ENCODE assay signal across 8 cellular contexts in the genomic region with DNA sequence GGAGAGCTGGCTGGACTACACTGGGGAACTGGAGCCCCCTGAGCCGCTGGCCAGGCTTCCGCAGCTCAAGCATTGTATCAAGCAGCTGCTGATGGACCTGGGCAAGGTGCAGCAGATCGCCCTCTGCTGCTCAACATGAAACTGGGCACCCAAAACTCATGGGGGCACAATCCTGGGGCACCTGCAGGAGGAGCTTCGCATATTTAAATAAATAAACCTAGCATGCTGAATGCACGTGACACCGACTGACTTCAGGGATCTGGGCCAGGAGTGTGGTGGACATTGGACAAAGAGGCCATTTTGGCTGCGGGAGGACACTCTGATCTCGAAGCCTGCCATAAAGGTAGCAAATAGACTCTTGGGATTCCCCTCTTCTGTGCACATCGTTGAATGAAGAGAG. TPM values are rescaled to one million over a fixed set of nuclear protein-coding genes. Genes with fewer than 3 reads are reported as not detected.
DNase-seq lines count a peak whose midpoint lies in the region; ATAC-seq and TF ChIP-seq lines count a peak whose summit lies in the region.

No MANE protein-coding gene starts in this region.

- no peak overlapping the region for H3K27ac ChIP-seq in C4-2B
- no peak overlapping the region for H3K27ac ChIP-seq in SJCRH30

- peak; percentile 49 for DNase-seq in H4 (ENCODE audit: low spot score)
- DNase-seq in SJCRH30 = peak; percentile 51 to 58
- no peak for DNase-seq in epithelial cell of proximal tubule (ENCODE audit: low read depth)
- peak; percentile 29 for DNase-seq in stimulated activated naive CD8-positive, alpha-beta T cell treated with anti-CD3 and anti-CD28 coated beads, Interleukin-15, Interleukin-2, amounts not matched to agents 100 U/mL and 50 U/mL, for 24 hours
- DNase-seq in activated T-helper 2 cell treated with anti-CD3 and anti-CD28 coated beads, Interferon-gamma antibody, Interleukin-2, Interleukin-4, amounts not matched to agents 10 μg/mL and 5 μg/mL and 100 μg/mL, durations not matched to agents 14 hours and 24 hours and 36 hours (ENCODE audit: low spot score) = no peak

- H3K27me3 ChIP-seq in SJCRH30 = no peaks in the 10 kb centered on the region

- H3K9me3 ChIP-seq in SJCRH30 (replicated peaks) = no peaks in the 10 kb centered on the region

- H3K4me3 ChIP-seq in SJCRH30 (no peak overlapping the region), epithelial cell of proximal tubule (ENCODE audit: low read depth, low read length) (no peak overlapping the region)

- H3K36me3 ChIP-seq in SJCRH30 = peaks cover 6% of the 10 kb centered on the region; the same call in 1 of the 2 replicates

- H3K4me3 Mint-ChIP-seq in activated T-helper 2 cell treated with anti-CD3 and anti-CD28 coated beads, Interferon-gamma antibody, Interleukin-2, Interleukin-4, amounts not matched to agents 10 μg/mL and 5 μg/mL and 100 μg/mL, durations not matched to agents 14 hours and 24 hours and 36 hours (ENCODE audit: low read depth) = no peak overlapping the region

- peaks cover 36% of the 10 kb centered on the region for H3K36me3 Mint-ChIP-seq in activated T-helper 2 cell treated with anti-CD3 and anti-CD28 coated beads, Interferon-gamma antibody, Interleukin-2, Interleukin-4, amounts not matched to agents 10 μg/mL and 5 μg/mL and 100 μg/mL, durations not matched to agents 14 hours and 24 hours and 36 hours (ENCODE audit: low read depth)

- no peaks in the 10 kb centered on the region for H3K9me3 Mint-ChIP-seq in activated T-helper 2 cell treated with anti-CD3 and anti-CD28 coated beads, Interferon-gamma antibody, Interleukin-2, Interleukin-4, amounts not matched to agents 10 μg/mL and 5 μg/mL and 100 μg/mL, durations not matched to agents 14 hours and 24 hours and 36 hours

- no peaks in the 10 kb centered on the region for H3K27me3 Mint-ChIP-seq in activated T-helper 2 cell treated with anti-CD3 and anti-CD28 coated beads, Interferon-gamma antibody, Interleukin-2, Interleukin-4, amounts not matched to agents 10 μg/mL and 5 μg/mL and 100 μg/mL, durations not matched to agents 14 hours and 24 hours and 36 hours (ENCODE audit: low read depth)

- peak; percentile 55 for ATAC-seq in stimulated activated naive CD8-positive, alpha-beta T cell treated with anti-CD3 and anti-CD28 coated beads, Interleukin-15, Interleukin-2, amounts not matched to agents 100 U/mL and 50 U/mL, for 24 hours
- no peak for ATAC-seq in HG03469 (IDR thresholded peaks at IDR 0.05; ENCODE audit: unreplicated experiment)
- no peak for ATAC-seq in GM18868 (IDR thresholded peaks at IDR 0.05; ENCODE audit: unreplicated experiment)

- TF ChIP-seq CTCF in C4-2B (conservative IDR thresholded peaks at IDR 0.05) (peak; percentile 64), epithelial cell of proximal tubule (conservative IDR thresholded peaks at IDR 0.05; ENCODE audit: low read depth, low read length) (peak; percentile 62)

- H3K4me1 Mint-ChIP-seq in activated T-helper 2 cell treated with anti-CD3 and anti-CD28 coated beads, Interferon-gamma antibody, Interleukin-2, Interleukin-4, amounts not matched to agents 10 μg/mL and 5 μg/mL and 100 μg/mL, durations not matched to agents 14 hours and 24 hours and 36 hours (ENCODE audit: low read depth) = peaks cover 3% of the 10 kb centered on the region

- no peaks in the 10 kb centered on the region for H3K4me1 ChIP-seq in SJCRH30

- no peak overlapping the region for H3K27ac Mint-ChIP-seq in activated T-helper 2 cell treated with anti-CD3 and anti-CD28 coated beads, Interferon-gamma antibody, Interleukin-2, Interleukin-4, amounts not matched to agents 10 μg/mL and 5 μg/mL and 100 μg/mL, durations not matched to agents 14 hours and 24 hours and 36 hours

- intact Hi-C loops in activated T-helper 2 cell treated with anti-CD3 and anti-CD28 coated beads, Interferon-gamma antibody, Interleukin-2, Interleukin-4, amounts not matched to agents 10 μg/mL and 5 μg/mL and 100 μg/mL, durations not matched to agents 14 hours and 24 hours and 36 hours (cut with micrococcal nuclease) = no loop called here

RNA-seq across cellular contexts. Expression of gene SCAND1, which starts 6.8 kb away (rescaled TPM):
- 67.9 and 104 TPM in 2 replicates for total RNA-seq in H4 (2014; rRNA removed; shearing (Covaris generic))
- 44.4 and 52.9 TPM in 2 replicates for total RNA-seq in SJCRH30 (2014; rRNA removed; shearing (Covaris generic))
- total RNA-seq in epithelial cell of proximal tubule = 117 and 136 TPM in 2 replicates
- total RNA-seq in activated T-helper 2 cell treated with anti-CD3 and anti-CD28 coated beads, Interferon-gamma antibody, Interleukin-2, Interleukin-4, amounts not matched to agents 10 μg/mL and 5 μg/mL and 100 μg/mL, durations not matched to agents 14 hours and 24 hours and 36 hours = 39.5 and 40.3 TPM in 2 replicates

RNA-seq across cellular contexts. Expression of gene CNBD2, which starts 20.9 kb away (rescaled TPM):
- total RNA-seq in H4 (2014; rRNA removed; shearing (Covaris generic)) = 5.2 TPM in 1 of 2 replicates, not detected in the other
- total RNA-seq in SJCRH30 (2014; rRNA removed; shearing (Covaris generic)) = 5.3 and 6.2 TPM in 2 replicates
- total RNA-seq in epithelial cell of proximal tubule = 2.1 and 5.6 TPM in 2 replicates
- total RNA-seq in activated T-helper 2 cell treated with anti-CD3 and anti-CD28 coated beads, Interferon-gamma antibody, Interleukin-2, Interleukin-4, amounts not matched to agents 10 μg/mL and 5 μg/mL and 100 μg/mL, durations not matched to agents 14 hours and 24 hours and 36 hours = 3.6 and 4.4 TPM in 2 replicates

Comparison
In these comparisons a context has a peak if more than half of its experiments do, and no peak if none do; other contexts are left out.
1. DNase-seq: peak in H4 (single experiment), SJCRH30 (2 of 2) and stimulated activated naive CD8-positive, alpha-beta T cell treated with anti-CD3 and anti-CD28 coated beads, Interleukin-15, Interleukin-2, amounts not matched to agents 100 U/mL and 50 U/mL, for 24 hours (single experiment); none in epithelial cell of proximal tubule (single experiment) and activated T-helper 2 cell treated with anti-CD3 and anti-CD28 coated beads, Interferon-gamma antibody, Interleukin-2, Interleukin-4, amounts not matched to agents 10 μg/mL and 5 μg/mL and 100 μg/mL, durations not matched to agents 14 hours and 24 hours and 36 hours (single experiment).